ENCODE assay signal across 27 cellular contexts in the genomic region with DNA sequence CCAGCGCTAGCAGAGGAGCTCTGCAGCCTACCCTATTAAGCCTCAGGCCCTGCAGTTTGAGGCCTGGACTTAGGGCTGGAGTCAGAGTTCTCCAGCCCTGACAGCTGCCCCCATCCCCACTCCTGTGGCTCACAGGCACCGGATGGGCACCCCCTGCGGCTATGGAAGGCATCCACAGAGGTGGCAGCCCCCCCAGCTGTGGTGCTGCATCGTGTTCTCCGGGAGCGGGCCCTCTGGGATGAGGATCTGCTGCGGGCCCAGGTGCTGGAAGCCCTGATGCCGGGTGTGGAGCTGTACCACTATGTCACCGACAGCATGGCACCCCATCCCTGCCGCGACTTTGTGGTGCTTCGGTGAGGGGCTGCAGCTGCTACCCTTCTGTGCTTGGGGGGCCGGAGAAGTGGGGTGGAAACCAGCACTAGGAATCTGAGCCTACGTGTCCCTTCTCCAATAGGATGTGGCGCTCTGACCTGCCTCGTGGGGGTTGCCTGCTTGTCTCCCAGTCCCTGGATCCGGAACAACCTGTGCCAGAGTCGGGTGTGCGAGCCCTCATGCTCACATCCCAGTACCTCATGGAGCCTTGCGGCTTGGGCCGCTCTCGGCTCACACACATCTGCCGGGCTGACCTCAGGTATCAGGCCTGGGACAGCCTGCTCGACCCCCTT.
"Had no signal": no experiment of that assay in that cellular context is flagged by ENCODE, and none has a peak within 500 bp of the region (broad histone marks: within the 10 kb centered on the region; RNA-seq: fewer than 3 reads in every experiment).

No MANE protein-coding gene starts in this region.

- H3K9me3 ChIP-seq: esophagus muscularis mucosa, gastrocnemius medialis had no signal

- DNase-seq: activated CD4-positive, alpha-beta memory T cell treated with anti-CD3 and anti-CD28 coated beads for 36 hours; activated CD4-positive, alpha-beta T cell treated with anti-CD3 and anti-CD28 coated beads for 36 hours; activated CD4-positive, alpha-beta T cell treated with anti-CD3 and anti-CD28 coated beads, Interleukin-2, amount 10 ng/mL, durations not matched to agents 24 days and 14 days; activated CD4-positive, CD25-positive, alpha-beta regulatory T cell; activated CD4-positive, CD25-positive, alpha-beta regulatory T cell treated with anti-CD3 and anti-CD28 coated beads, Interleukin-2, amount 50 U/mL, for 72 hours; activated CD8-positive, alpha-beta memory T cell treated with anti-CD3 and anti-CD28 coated beads, Interleukin-2, amount 10 ng/mL, durations not matched to agents 7 days and 5 days; activated CD8-positive, alpha-beta memory T cell treated with anti-CD3 and anti-CD28 coated beads, Interleukin-2, amount 50 U/mL, for 4 hours; activated CD8-positive, alpha-beta T cell treated with anti-CD3 and anti-CD28 coated beads, Interleukin-2, amount 10 ng/mL, durations not matched to agents 7 days and 5 days; activated effector memory CD4-positive, alpha-beta T cell treated with Interleukin-2 at 50 U/mL for 16 hours; activated gamma-delta T cell treated with Interleukin-2 at 50 U/mL for 16 hours; activated naive CD4-positive, alpha-beta T cell treated with anti-CD3 and anti-CD28 coated beads, Interleukin-2, amount 50 U/mL, for 16 hours; activated naive CD4-positive, alpha-beta T cell treated with Interleukin-2 at 50 U/mL for 16 hours; activated T-cell treated with anti-CD3 and anti-CD28 coated beads, Interleukin-2, amount 50 U/mL, for 4 hours; amniotic stem cell; anterior cingulate cortex; brain microvascular endothelial cell; cortex of kidney; dermis blood vessel endothelial cell; effector CD4-positive, alpha-beta T cell; effector memory CD8-positive, alpha-beta T cell; erythroblast; foreskin keratinocyte; gastrocnemius medialis; T-helper 2 cell had no signal

- H3K4me1 ChIP-seq: esophagus muscularis mucosa, foreskin keratinocyte, gastrocnemius medialis had no signal

- FAIRE-seq: colon had no signal

- H3K27me3 ChIP-seq: brain microvascular endothelial cell, foreskin keratinocyte, gastrocnemius medialis had no signal

- H3K27ac ChIP-seq: brain microvascular endothelial cell, esophagus muscularis mucosa, foreskin keratinocyte, gastrocnemius medialis had no signal

- ATAC-seq: activated CD4-positive, alpha-beta T cell treated with anti-CD3 and anti-CD28 coated beads for 36 hours; activated CD8-positive, alpha-beta memory T cell treated with anti-CD3 and anti-CD28 coated beads, Interleukin-2, amount 10 ng/mL, durations not matched to agents 7 days and 5 days; activated CD8-positive, alpha-beta T cell treated with anti-CD3 and anti-CD28 coated beads, Interleukin-2, amount 10 ng/mL, durations not matched to agents 7 days and 5 days; activated T-cell treated with anti-CD3 and anti-CD28 coated beads, Interleukin-2, amount 50 U/mL, for 4 hours; activated T-helper 17 cell treated with anti-CD3 and anti-CD28 coated beads, Interleukin-2, amount 50 U/mL, for 72 hours; effector memory CD8-positive, alpha-beta T cell; foreskin keratinocyte; gastrocnemius medialis had no signal

- H3K36me3 ChIP-seq: brain microvascular endothelial cell had no signal

- H3K4me3 ChIP-seq: esophagus muscularis mucosa, gastrocnemius medialis had no signal
